17 cellular contexts compared by ENCODE assay signal in genomic region chr2:101231937-101232336, GRCh38.
"Had no signal": no experiment of that assay in that cellular context is flagged by ENCODE, and none has a peak within 500 bp of the region (broad histone marks: within the 10 kb centered on the region; RNA-seq: fewer than 3 reads in every experiment).

No MANE protein-coding gene starts in this region.

- H3K9me3 ChIP-seq: gastroesophageal sphincter, upper lobe of left lung had no signal

- H3K27me3 Mint-ChIP-seq: activated naive CD4-positive, alpha-beta T cell treated with anti-CD3 and anti-CD28 coated beads, Interleukin-2, amount 10 ng/mL, durations not matched to agents 7 days and 5 days had no signal

- H3K4me3 Mint-ChIP-seq: activated naive CD4-positive, alpha-beta T cell treated with anti-CD3 and anti-CD28 coated beads, Interleukin-2, amount 10 ng/mL, durations not matched to agents 7 days and 5 days; activated T-cell treated with anti-CD3 and anti-CD28 coated beads, Interleukin-2, amount 50 U/mL, for 72 hours had no signal

- H3K36me3 Mint-ChIP-seq: activated naive CD4-positive, alpha-beta T cell treated with anti-CD3 and anti-CD28 coated beads, Interleukin-2, amount 10 ng/mL, durations not matched to agents 7 days and 5 days had no signal

- H3K4me3 ChIP-seq: gastroesophageal sphincter, mucosa of descending colon, upper lobe of left lung had no signal

- H3K36me3 ChIP-seq: gastroesophageal sphincter, upper lobe of left lung had no signal

- H3K27me3 ChIP-seq: gastroesophageal sphincter, upper lobe of left lung had no signal

- ATAC-seq: activated T-cell treated with anti-CD3 and anti-CD28 coated beads, Interleukin-2, amount 50 U/mL, for 72 hours; gastroesophageal sphincter; left colon; mucosa of descending colon; right cardiac atrium; stimulated activated naive CD8-positive, alpha-beta T cell treated with anti-CD3 and anti-CD28 coated beads, Interleukin-15, Interleukin-2, amounts not matched to agents 100 U/mL and 50 U/mL, for 24 hours had no signal

- H3K27ac Mint-ChIP-seq: activated naive CD4-positive, alpha-beta T cell treated with anti-CD3 and anti-CD28 coated beads, Interleukin-2, amount 10 ng/mL, durations not matched to agents 7 days and 5 days; activated T-cell treated with anti-CD3 and anti-CD28 coated beads, Interleukin-2, amount 50 U/mL, for 72 hours had no signal

- DNase-seq: activated CD4-positive, alpha-beta T cell treated with anti-CD3 and anti-CD28 coated beads for 4 hours; activated CD4-positive, alpha-beta T cell treated with anti-CD3 and anti-CD28 coated beads, Interleukin-2, amount 50 U/mL, for 48 hours; activated CD4-positive, CD25-positive, alpha-beta regulatory T cell; activated effector memory CD4-positive, alpha-beta T cell treated with anti-CD3 and anti-CD28 coated beads, Interleukin-2, amount 50 U/mL, for 16 hours; activated naive CD4-positive, alpha-beta T cell treated with anti-CD3 and anti-CD28 coated beads, Interleukin-2, amount 10 ng/mL, durations not matched to agents 7 days and 5 days; activated T-cell treated with anti-CD3 and anti-CD28 coated beads, Interleukin-2, amount 50 U/mL, for 72 hours; head of caudate nucleus; islet precursor cell; left colon; mesendoderm; mucosa of descending colon; nucleus accumbens; right cardiac atrium; stimulated activated CD4-positive, alpha-beta T cell treated with anti-CD3 and anti-CD28 coated beads, Interleukin-4, amount 100 ng/mL, for 4 hours; stimulated activated naive CD8-positive, alpha-beta T cell treated with anti-CD3 and anti-CD28 coated beads, Interleukin-15, Interleukin-2, amounts not matched to agents 100 U/mL and 50 U/mL, for 24 hours; upper lobe of left lung had no signal
